In the genomic region with DNA sequence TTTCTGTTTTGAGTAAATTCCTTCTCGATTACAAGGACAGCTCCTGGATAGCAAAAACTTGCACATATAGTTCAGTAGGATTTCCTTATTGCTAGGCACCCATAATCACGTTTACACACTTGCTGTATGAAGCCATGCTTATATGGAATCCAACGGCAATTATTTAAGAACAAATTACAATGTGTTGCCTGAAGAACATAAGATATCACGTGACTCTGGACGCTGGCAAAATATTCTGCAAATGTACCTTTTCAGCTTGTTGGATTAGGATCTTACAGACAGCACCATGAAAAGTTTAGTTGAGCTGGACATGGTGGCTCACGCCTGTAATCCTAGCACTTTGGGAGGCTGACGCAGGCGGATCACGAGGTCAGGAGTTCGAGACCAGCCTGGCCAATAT, we compare ENCODE assay signal across 12 cellular contexts. TPM values are rescaled to one million over a fixed set of nuclear protein-coding genes. Genes with fewer than 3 reads are reported as not detected.
DNase-seq lines count a peak whose midpoint lies in the region; ATAC-seq, FAIRE-seq and TF ChIP-seq lines count a peak whose summit lies in the region.
"Had no signal": no experiment of that assay in that cellular context is flagged by ENCODE, and none has a peak within 500 bp of the region (broad histone marks: within the 10 kb centered on the region; RNA-seq: fewer than 3 reads in every experiment).

No MANE protein-coding gene starts in this region.

- 92% methylated on average over 10 of the region's 10 CpGs for WGBS in mammary epithelial cell (ENCODE audit: low coverage, missing lambda C conversion rate)
- 9% methylated on average over 10 of the region's 10 CpGs for WGBS in K562 (ENCODE audit: insufficient coverage, low coverage, missing lambda C conversion rate)

- H3K27ac ChIP-seq in breast epithelium: peak overlapping the region; percentile 57 to 76
- H3K27ac ChIP-seq in mammary epithelial cell (ENCODE audit: insufficient read depth, low read depth, low read length): no peak overlapping the region
- no peak overlapping the region for H3K27ac ChIP-seq in K562 (ENCODE audit: extremely low read depth, low read depth, low read length)
- peak overlapping the region; percentile 16 for H3K27ac ChIP-seq in layer of hippocampus (ENCODE audit: low read depth, low read length)
- H3K27ac ChIP-seq: BLaER1 had no signal

- H3K79me2 ChIP-seq in mammary epithelial cell (ENCODE audit: insufficient read depth, low read length) (no peaks in the 10 kb centered on the region), K562 (ENCODE audit: control insufficient read depth, insufficient read depth, low read length) (no peaks in the 10 kb centered on the region)

- dilution Hi-C loops in mammary epithelial cell (cut with HindIII; ENCODE audit: low sequenced_read_pairs): no loop called here

- H3K4me3 Mint-ChIP-seq in glutamatergic neuron (ENCODE audit: unreplicated experiment): no peak overlapping the region
- H3K4me3 Mint-ChIP-seq: H9 had no signal

- no peak overlapping the region for H3K9ac ChIP-seq in mammary epithelial cell (ENCODE audit: insufficient read depth, low read length)
- no peak overlapping the region for H3K9ac ChIP-seq in K562 (ENCODE audit: insufficient read depth in 1 of 2, low read depth in 2 of 2, low read length in 2 of 2)
- H3K9ac ChIP-seq: BLaER1 had no signal

- no peaks in the 10 kb centered on the region for H3K27me3 ChIP-seq in breast epithelium
- no peaks in the 10 kb centered on the region for H3K27me3 ChIP-seq in mammary epithelial cell (ENCODE audit: insufficient read depth, low read length)
- no peaks in the 10 kb centered on the region for H3K27me3 ChIP-seq in K562 (ENCODE audit: control insufficient read depth in 2 of 2, insufficient read depth in 2 of 2, low read length in 2 of 2)
- no peaks in the 10 kb centered on the region for H3K27me3 ChIP-seq in layer of hippocampus (ENCODE audit: control insufficient read depth, insufficient read depth, low read length)
- H3K27me3 ChIP-seq: BLaER1 had no signal

- intact Hi-C loops in breast epithelium (cut with DNase I; ENCODE audit: low total_unique reads) (loop anchor here (5.0 kb wide), 1 partner anchor 462 kb away; no protein-coding TSS in a partner anchor), mammary epithelial cell (cut with micrococcal nuclease) (loop anchor here (1.0 kb wide), 1 partner anchor 198 kb away; no protein-coding TSS in a partner anchor), K562 (cut with micrococcal nuclease) (no loop called here)

- H3K4me3 ChIP-seq in breast epithelium: no peak overlapping the region
- H3K4me3 ChIP-seq in mammary epithelial cell (replicated peaks in 1 of 3; ENCODE audit: insufficient read depth in 1 of 3, low read depth in 2 of 3, low read length in 3 of 3): no peak overlapping the region
- H3K4me3 ChIP-seq in K562: no peak overlapping the region
- H3K4me3 ChIP-seq: BLaER1 had no signal

- H3K9me3 Mint-ChIP-seq in glutamatergic neuron (ENCODE audit: unreplicated experiment): peaks cover 2% of the 10 kb centered on the region

- H2AFZ ChIP-seq in mammary epithelial cell (ENCODE audit: low read depth, low read length): no peak overlapping the region
- no peak overlapping the region for H2AFZ ChIP-seq in K562 (ENCODE audit: low read depth, low read length)

- BruUV-seq in mammary epithelial cell (replicated peaks; lab: Mats Ljungman, UMichigan) (no TSS peak), K562 (replicated peaks; lab: Mats Ljungman, UMichigan) (no TSS peak)

- in situ Hi-C loops in mammary epithelial cell (cut with MboI; ENCODE audit: low sequenced_read_pairs in 2 of 2) (no loop called here), K562 (cut with MboI) (no loop called here)

- TF ChIP-seq CTCF in breast epithelium (IDR thresholded peaks at IDR 0.05) (no peak), mammary epithelial cell (conservative IDR thresholded peaks at IDR 0.05 in 1 of 2, IDR thresholded peaks at IDR 0.05 in 1 of 2; ENCODE audit: extremely low read depth in 1 of 2, insufficient read depth in 1 of 2, low read depth in 1 of 2, low read length in 2 of 2) (no peak), K562 (IDR thresholded peaks at IDR 0.05 in 2 of 3, conservative IDR thresholded peaks at IDR 0.05 in 1 of 3; ENCODE audit: insufficient read depth in 2 of 3, low read depth in 1 of 3, low read length in 3 of 3) (no peak), glutamatergic neuron (IDR thresholded peaks at IDR 0.05; ENCODE audit: partially characterized antibody, unreplicated experiment) (no peak)

- H3K27me3 Mint-ChIP-seq in glutamatergic neuron (ENCODE audit: unreplicated experiment): peaks cover 1% of the 10 kb centered on the region

- H3K4me2 ChIP-seq in mammary epithelial cell (ENCODE audit: insufficient read depth, low read depth, low read length) (no peak overlapping the region), K562 (ENCODE audit: insufficient read depth, low read length) (no peak overlapping the region)
- H3K4me2 ChIP-seq: BLaER1 had no signal

- no peaks in the 10 kb centered on the region for H3K4me1 Mint-ChIP-seq in glutamatergic neuron (ENCODE audit: low read depth, unreplicated experiment)

- FAIRE-seq in K562 (lab: Jason Lieb, UNC): no peak

- CTCF ChIA-PET in mammary epithelial cell (lab: Charles Lee; ENCODE audit: low non-redundant PET): no interaction called here
- CTCF ChIA-PET in K562 (lab: Yijun Ruan, JAX; ENCODE audit: low intra/inter-chr PET ratio): no interaction called here

- H3K9me3 ChIP-seq in breast epithelium (no peaks in the 10 kb centered on the region), mammary epithelial cell (replicated peaks; ENCODE audit: insufficient read depth, low read length) (no peaks in the 10 kb centered on the region), K562 (replicated peaks; ENCODE audit: control insufficient read depth, insufficient read depth, low read depth, low read length) (no peaks in the 10 kb centered on the region)

- H3K36me3 Mint-ChIP-seq in glutamatergic neuron (ENCODE audit: unreplicated experiment): no peaks in the 10 kb centered on the region
- H3K36me3 Mint-ChIP-seq: CD14-positive monocyte; CD4-positive, alpha-beta memory T cell had no signal

- no peaks in the 10 kb centered on the region for H3K4me1 ChIP-seq in breast epithelium
- no peaks in the 10 kb centered on the region for H3K4me1 ChIP-seq in mammary epithelial cell (ENCODE audit: insufficient read depth, low read length)
- peaks cover 0 to 13% of the 10 kb centered on the region in 2 experiments; a peak in 3 of 5 replicates for H3K4me1 ChIP-seq in K562 (replicated peaks in 1 of 2; ENCODE audit: control insufficient read depth in 2 of 2, insufficient read depth in 2 of 2, low read length in 2 of 2)

- H3K9me1 ChIP-seq in K562 (ENCODE audit: control insufficient read depth, insufficient read depth, low read length): no peaks in the 10 kb centered on the region

- TF ChIP-seq POLR2A in breast epithelium (IDR thresholded peaks at IDR 0.05) (no peak), K562 (conservative IDR thresholded peaks at IDR 0.05) (no peak)

- POLR2A ChIA-PET in K562 (lab: Yijun Ruan, JAX): no interaction called here

- TF ChIP-seq RAD21 in K562 (CRISPR knock-in tag; conservative IDR thresholded peaks at IDR 0.05 in 1 of 2, IDR thresholded peaks at IDR 0.05 in 1 of 2): no peak

- H4K20me1 ChIP-seq in mammary epithelial cell (ENCODE audit: insufficient read depth, low read length) (no peaks in the 10 kb centered on the region), K562 (replicated peaks; ENCODE audit: control insufficient read depth, insufficient read depth, low read length) (no peaks in the 10 kb centered on the region)
- H4K20me1 ChIP-seq: BLaER1 had no signal

- DNase-seq in breast epithelium (ENCODE audit: low spot score in 2 of 2): no peak
- DNase-seq in mammary epithelial cell: no peak
- DNase-seq in K562 (ENCODE audit: extremely low read depth in 1 of 4, low spot score in 3 of 4): no peak
- no peak for DNase-seq in glutamatergic neuron
- no peak for DNase-seq in activated CD8-positive, alpha-beta memory T cell treated with anti-CD3 and anti-CD28 coated beads for 24 hours
- DNase-seq: CD4-positive, alpha-beta memory T cell; GOT3; H9 had no signal

- no peak for TF ChIP-seq EP300 in K562 (IDR thresholded peaks at IDR 0.05; ENCODE audit: low read length)

- H3K27ac Mint-ChIP-seq in glutamatergic neuron (ENCODE audit: unreplicated experiment): no peak overlapping the region
- H3K27ac Mint-ChIP-seq: CD14-positive monocyte, H9 had no signal

- H3K36me3 ChIP-seq in breast epithelium (no peaks in the 10 kb centered on the region), mammary epithelial cell (ENCODE audit: insufficient read depth, low read length) (no peaks in the 10 kb centered on the region), K562 (ENCODE audit: control insufficient read depth, insufficient read depth, low read length) (no peaks in the 10 kb centered on the region)
- H3K36me3 ChIP-seq: BLaER1 had no signal

- no peak for ATAC-seq in K562
- ATAC-seq in GM19467 (IDR thresholded peaks at IDR 0.05; ENCODE audit: unreplicated experiment): no peak

TF ChIP-seq in K562, 482 proteins besides CTCF, POLR2A, EP300 and RAD21 (continues in another document):
- TF ChIP-seq FOXJ2 (tag; IDR thresholded peaks at IDR 0.05): peak; percentile 46; the same call in 1 of the 2 replicates

RNA-seq across cellular contexts. Expression of gene MFAP3L, which starts 17.4 kb away (rescaled TPM):
- total RNA-seq in breast epithelium (10 to 100 TPM in 2 of 3 donors, 1 to 10 TPM in 1; 5.1 to 87.4 (median 19.3) TPM), mammary epithelial cell (10 to 100 TPM in 1 of 2 donors, 1 to 10 TPM in 1; 6.4 to 53.8 TPM), K562 (2014; rRNA removed) (0.09 and 0.16 TPM in 2 replicates), K562 (2014; rRNA removed; fragmentation: Illumina TruSeq; extraction: Trizol) (0.18 and 0.19 TPM in 2 replicates), K562 (2015; rRNA removed; fragmentation: Illumina TruSeq; extraction: Trizol) (0.15 and 0.25 TPM in 2 replicates), K562 (2021) (0.31 TPM in 1 of 2 replicates, not detected in the other), glutamatergic neuron (ENCODE audit: unreplicated experiment) (8.4 TPM)
- polyA plus RNA-seq in mammary epithelial cell (4.1 TPM), K562 (2011; rRNA removed) (0.22 TPM in 1 of 2 replicates, not detected in the other), K562 (2014; fragmentation: Illumina TruSeq; extraction: Trizol) (0.21 TPM in 1 of 2 replicates, not detected in the other), K562 (2014; fragmentation: Nextera tagmentation; extraction: Ambion mirVana) (under 1 TPM; 0.06 to 0.23 TPM), K562 (2014; rRNA removed) (0.32 TPM in 1 of 2 replicates, not detected in the other)
- 3.3 TPM for polyA minus RNA-seq in mammary epithelial cell
- total RNA-seq in K562 (2011; cell fraction: chromatin; rRNA removed; ENCODE audit: low replicate concordance): not detected in 2 replicates
- not detected in 2 replicates for total RNA-seq in K562 (2011; cell fraction: nucleolus; rRNA removed)
- 0.73 TPM in 1 of 2 replicates, not detected in the other for total RNA-seq in K562 (2011; cell fraction: nucleoplasm; rRNA removed)
- not detected in 2 replicates for polyA plus RNA-seq in K562 (2011; cell fraction: cytosol; rRNA removed)
- not detected in 2 replicates for polyA plus RNA-seq in K562 (2011; cell fraction: nucleus; rRNA removed)
- polyA plus RNA-seq in K562 (2012): 0.08 and 0.53 TPM in 2 replicates
- polyA minus RNA-seq in K562 (2011; rRNA and poly(A)+ RNA removed): not detected in 2 replicates
- polyA minus RNA-seq in K562 (2011; cell fraction: cytosol; rRNA and poly(A)+ RNA removed): not detected in 2 replicates
- 0.22 TPM in 1 of 2 replicates, not detected in the other for polyA minus RNA-seq in K562 (2011; cell fraction: nucleus; rRNA and poly(A)+ RNA removed)

Comparison
In these comparisons a context has a peak if more than half of its experiments do, and no peak if none do; other contexts are left out.
1. H3K27ac ChIP-seq: peak in breast epithelium (2 of 2) and layer of hippocampus (single experiment); none in mammary epithelial cell (single experiment) and K562 (single experiment).